21 cellular contexts compared by ENCODE assay signal in genomic region chr17:57501016-57501415, GRCh38.
"Had no signal": no experiment of that assay in that cellular context is flagged by ENCODE, and none has a peak within 500 bp of the region (broad histone marks: within the 10 kb centered on the region; RNA-seq: fewer than 3 reads in every experiment).

No MANE protein-coding gene starts in this region.

- H3K36me3 ChIP-seq: gastrocnemius medialis, heart left ventricle, left lung, right atrium auricular region had no signal

- H3K36me3 Mint-ChIP-seq: activated CD8-positive, alpha-beta memory T cell treated with anti-CD3 and anti-CD28 coated beads, Interleukin-2, amount 10 ng/mL, durations not matched to agents 7 days and 5 days had no signal

- H3K27me3 Mint-ChIP-seq: activated CD4-positive, alpha-beta memory T cell treated with anti-CD3 and anti-CD28 coated beads, Interleukin-2, amount 10 ng/mL, durations not matched to agents 7 days and 5 days; activated CD8-positive, alpha-beta memory T cell treated with anti-CD3 and anti-CD28 coated beads, Interleukin-2, amount 10 ng/mL, durations not matched to agents 7 days and 5 days; activated naive CD8-positive, alpha-beta T cell treated with anti-CD3 and anti-CD28 coated beads for 36 hours; naive thymus-derived CD8-positive, alpha-beta T cell; progenitor cell of endocrine pancreas; stimulated activated naive CD8-positive, alpha-beta T cell treated with anti-CD3 and anti-CD28 coated beads, Interleukin-15, Interleukin-2, amounts not matched to agents 100 ng/mL and 50 ng/mL, for 24 hours; type B pancreatic cell had no signal

- H3K27ac ChIP-seq: body of pancreas, gastrocnemius medialis, heart left ventricle, left lung, right atrium auricular region had no signal

- H3K27me3 ChIP-seq: body of pancreas, gastrocnemius medialis, heart left ventricle, left lung, right atrium auricular region had no signal

- ATAC-seq: activated CD8-positive, alpha-beta memory T cell treated with anti-CD3 and anti-CD28 coated beads, Interleukin-2, amount 10 ng/mL, durations not matched to agents 7 days and 5 days; body of pancreas; gastrocnemius medialis; heart left ventricle; left lung; naive thymus-derived CD8-positive, alpha-beta T cell had no signal

- H3K9me3 ChIP-seq: body of pancreas, gastrocnemius medialis, heart left ventricle, left lung, right atrium auricular region had no signal

- H3K4me3 Mint-ChIP-seq: activated CD4-positive, alpha-beta memory T cell treated with anti-CD3 and anti-CD28 coated beads, Interleukin-2, amount 10 ng/mL, durations not matched to agents 7 days and 5 days; activated CD8-positive, alpha-beta memory T cell treated with anti-CD3 and anti-CD28 coated beads, Interleukin-2, amount 10 ng/mL, durations not matched to agents 7 days and 5 days; activated naive CD8-positive, alpha-beta T cell treated with anti-CD3 and anti-CD28 coated beads for 36 hours; stimulated activated naive CD8-positive, alpha-beta T cell treated with anti-CD3 and anti-CD28 coated beads, Interleukin-15, Interleukin-2, amounts not matched to agents 100 ng/mL and 50 ng/mL, for 24 hours; type B pancreatic cell had no signal

- H3K27ac Mint-ChIP-seq: activated CD4-positive, alpha-beta memory T cell treated with anti-CD3 and anti-CD28 coated beads, Interleukin-2, amount 10 ng/mL, durations not matched to agents 7 days and 5 days; activated CD8-positive, alpha-beta memory T cell treated with anti-CD3 and anti-CD28 coated beads, Interleukin-2, amount 10 ng/mL, durations not matched to agents 7 days and 5 days; activated naive CD8-positive, alpha-beta T cell treated with anti-CD3 and anti-CD28 coated beads for 36 hours; progenitor cell of endocrine pancreas; type B pancreatic cell had no signal

- H3K4me3 ChIP-seq: body of pancreas, gastrocnemius medialis, heart left ventricle, left lung, right atrium auricular region had no signal

- DNase-seq: activated CD4-positive, alpha-beta memory T cell treated with anti-CD3 and anti-CD28 coated beads, Interleukin-2, amount 10 ng/mL, durations not matched to agents 7 days and 5 days; activated CD4-positive, alpha-beta T cell treated with anti-CD3 and anti-CD28 coated beads for 48 hours; activated CD4-positive, CD25-positive, alpha-beta regulatory T cell; activated CD8-positive, alpha-beta memory T cell treated with anti-CD3 and anti-CD28 coated beads, Interleukin-2, amount 10 ng/mL, durations not matched to agents 7 days and 5 days; activated naive CD4-positive, alpha-beta T cell; activated naive CD8-positive, alpha-beta T cell treated with anti-CD3 and anti-CD28 coated beads for 36 hours; amniotic stem cell; body of pancreas; cortex of kidney; gastrocnemius medialis; heart left ventricle; left lung; naive thymus-derived CD8-positive, alpha-beta T cell; nucleus accumbens; stimulated activated CD4-positive, alpha-beta T cell treated with anti-CD3 and anti-CD28 coated beads, Interleukin-2, amount 100 ng/mL, for 24 hours; T-helper 1 cell; T-helper 9 cell had no signal

- H3K9me3 Mint-ChIP-seq: activated CD4-positive, alpha-beta memory T cell treated with anti-CD3 and anti-CD28 coated beads, Interleukin-2, amount 10 ng/mL, durations not matched to agents 7 days and 5 days; activated naive CD8-positive, alpha-beta T cell treated with anti-CD3 and anti-CD28 coated beads for 36 hours; naive thymus-derived CD8-positive, alpha-beta T cell; stimulated activated naive CD8-positive, alpha-beta T cell treated with anti-CD3 and anti-CD28 coated beads, Interleukin-15, Interleukin-2, amounts not matched to agents 100 ng/mL and 50 ng/mL, for 24 hours; type B pancreatic cell had no signal
